In the genomic region with DNA sequence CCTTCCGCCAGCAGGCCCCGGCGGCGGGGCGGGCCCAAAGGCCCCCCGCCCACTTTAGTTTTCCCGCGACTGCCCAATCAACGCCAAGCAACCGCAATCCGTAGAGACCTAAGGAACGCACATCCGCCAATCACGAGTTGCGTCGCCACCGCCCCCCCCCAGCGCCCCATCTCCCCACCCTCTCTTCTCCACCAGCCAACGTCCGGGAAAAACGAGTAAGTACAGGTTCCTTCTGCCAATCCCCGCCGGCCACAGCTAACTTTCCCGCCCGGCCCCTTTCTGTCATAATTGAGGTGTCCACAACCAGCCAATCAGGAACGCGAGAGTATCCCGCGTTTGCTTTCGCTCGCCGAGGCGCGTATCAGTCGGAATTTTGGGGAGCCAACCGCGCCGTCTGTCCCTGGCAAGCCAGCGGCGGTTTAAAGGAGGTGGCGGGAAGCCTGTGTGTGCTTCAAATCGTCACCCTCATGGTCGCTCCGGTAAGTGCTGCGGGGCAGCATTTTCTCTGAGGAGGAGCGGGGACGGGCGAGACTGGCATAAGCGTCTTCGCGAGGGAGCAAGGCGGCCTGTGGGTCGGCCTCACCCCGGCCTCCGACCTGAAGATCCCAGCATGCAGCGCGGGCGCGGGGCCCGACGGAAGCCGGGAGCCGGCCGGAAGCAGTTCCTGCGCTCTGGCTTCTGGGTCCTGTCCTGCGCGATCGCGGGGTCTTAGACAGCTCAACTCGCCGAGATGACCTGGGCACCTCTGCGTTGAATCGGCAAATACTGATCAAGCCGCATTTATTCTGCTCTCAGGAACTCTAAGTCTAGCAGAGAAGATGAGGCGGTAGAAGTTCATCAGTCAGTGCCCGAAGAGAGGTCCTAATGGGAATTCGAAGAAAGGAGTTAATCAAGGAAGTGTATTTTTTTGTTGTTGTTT, we compare ENCODE assay signal across 8 cellular contexts. TPM values are rescaled to one million over a fixed set of nuclear protein-coding genes. Genes with fewer than 3 reads are reported as not detected.
DNase-seq lines count a peak whose midpoint lies in the region; FAIRE-seq and TF ChIP-seq lines count a peak whose summit lies in the region.

A gene with protein sequence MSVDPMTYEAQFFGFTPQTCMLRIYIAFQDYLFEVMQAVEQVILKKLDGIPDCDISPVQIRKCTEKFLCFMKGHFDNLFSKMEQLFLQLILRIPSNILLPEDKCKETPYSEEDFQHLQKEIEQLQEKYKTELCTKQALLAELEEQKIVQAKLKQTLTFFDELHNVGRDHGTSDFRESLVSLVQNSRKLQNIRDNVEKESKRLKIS (plus strand): TSS at position 361 of the 919 bp plus-strand sequence. CDS start 2,297 bp downstream, outside the sequence.

- DNase-seq in GF-D8 (lab: John Stamatoyannopoulos, UW) (peak; percentile 86), HFF-Myc (ENCODE audit: extremely low read depth, low read depth) (peak; percentile 96), NAMALWA (ENCODE audit: low spot score) (peak; percentile 95), SK-N-DZ (ENCODE audit: low spot score) (peak; percentile 99), frontal cortex (ENCODE audit: low spot score in 2 of 2) (peak; percentile 97 to 98), substantia nigra (lab: John Stamatoyannopoulos, UW) (peak; percentile 86 to 99 (median 98))
- peak; percentile 99 for DNase-seq in activated naive CD4-positive, alpha-beta T cell treated with anti-CD3 and anti-CD28 coated beads for 36 hours

- peaks cover 47% of the 10 kb centered on the region for H3K36me3 ChIP-seq in neutrophil

- intact Hi-C loops in activated naive CD4-positive, alpha-beta T cell treated with anti-CD3 and anti-CD28 coated beads for 36 hours (cut with micrococcal nuclease), result loop anchor here (1.0 to 5.0 kb wide), 9 partner anchors 17 to 1155 kb away; a partner anchor contains a TSS

- no peaks in the 10 kb centered on the region for H3K27me3 Mint-ChIP-seq in activated naive CD4-positive, alpha-beta T cell treated with anti-CD3 and anti-CD28 coated beads for 36 hours (ENCODE audit: low read depth)

- H3K9me3 Mint-ChIP-seq in activated naive CD4-positive, alpha-beta T cell treated with anti-CD3 and anti-CD28 coated beads for 36 hours, result no peaks in the 10 kb centered on the region

- H3K4me3 ChIP-seq in HFF-Myc (replicated peaks; ENCODE audit: low read depth, low read length) (peak within 1 kb of the TSS; percentile 96), neutrophil (ENCODE audit: low read depth in 1 of 2, low read length in 1 of 2) (peak within 1 kb of the TSS; percentile 77 to 96)

- H3K4me1 Mint-ChIP-seq in activated naive CD4-positive, alpha-beta T cell treated with anti-CD3 and anti-CD28 coated beads for 36 hours (ENCODE audit: low read depth), result peaks cover 60% of the 10 kb centered on the region

- H3K4me1 ChIP-seq in neutrophil (ENCODE audit: control insufficient read depth in 1 of 2, insufficient read depth in 1 of 2, low read depth in 1 of 2, low read length in 1 of 2), result peaks cover 24 to 28% of the 10 kb centered on the region in 2 experiments

- no peaks in the 10 kb centered on the region for H3K9me3 ChIP-seq in neutrophil

- H3K4me3 Mint-ChIP-seq in activated naive CD4-positive, alpha-beta T cell treated with anti-CD3 and anti-CD28 coated beads for 36 hours, result peak within 1 kb of the TSS; percentile 97

- H3K36me3 Mint-ChIP-seq in activated naive CD4-positive, alpha-beta T cell treated with anti-CD3 and anti-CD28 coated beads for 36 hours (ENCODE audit: low read depth), result peaks cover 34% of the 10 kb centered on the region

- TF ChIP-seq CTCF in HFF-Myc (IDR thresholded peaks at IDR 0.05; ENCODE audit: low read depth, low read length, missing control alignments), result no peak
- peak; percentile 21 for TF ChIP-seq CTCF in neutrophil (IDR thresholded peaks at IDR 0.05)

- FAIRE-seq in frontal cortex (lab: Jason Lieb, UNC), result no peak

- H3K27ac ChIP-seq in neutrophil, result peak within 1 kb of the TSS; percentile 92
- H3K27ac ChIP-seq in substantia nigra (ENCODE audit: low read depth, low read length, poor library complexity, severe bottlenecking), result peak within 1 kb of the TSS; percentile 95

- H3K27me3 ChIP-seq in neutrophil, result no peaks in the 10 kb centered on the region

- peak within 1 kb of the TSS; percentile 97 for H3K27ac Mint-ChIP-seq in activated naive CD4-positive, alpha-beta T cell treated with anti-CD3 and anti-CD28 coated beads for 36 hours

- CTCF ChIA-PET in activated naive CD4-positive, alpha-beta T cell treated with anti-CD3 and anti-CD28 coated beads for 36 hours (lab: Charles Lee), result interaction anchor here (0.9 to 1.2 kb wide), 2 partner anchors 18 to 40 kb away, joined by 3 read pairs; a partner anchor contains a TSS

RNA-seq across cellular contexts. Expression of the gene that starts here (rescaled TPM):
- polyA plus RNA-seq in SK-N-DZ (2014; cell fraction: cytosol; rRNA removed), result 63.0 and 67.7 TPM in 2 replicates
- 42.0 and 47.7 TPM in 2 replicates for polyA plus RNA-seq in SK-N-DZ (2014; cell fraction: nucleus; rRNA removed)
- 10 to 100 TPM; 37.2 to 37.6 TPM for total RNA-seq in activated naive CD4-positive, alpha-beta T cell treated with anti-CD3 and anti-CD28 coated beads for 36 hours
- total RNA-seq in frontal cortex, result 24.5 TPM

Comparison
In these comparisons a context has a peak if more than half of its experiments do, and no peak if none do; other contexts are left out.
1. Peak in every context shown above with its lines: DNase-seq, H3K4me3 ChIP-seq and H3K27ac ChIP-seq.